Comparison of ENCODE assay signal across 7 cellular contexts in genomic region chrX:90883479-90883878, GRCh38.
"Had no signal": no experiment of that assay in that cellular context is flagged by ENCODE, and none has a peak within 500 bp of the region (broad histone marks: within the 10 kb centered on the region; RNA-seq: fewer than 3 reads in every experiment).

No MANE protein-coding gene starts in this region.

- H3K27ac ChIP-seq: GM23248 had no signal

- H3K4me3 ChIP-seq: GM23248, HAP-1, K562 had no signal

- H3K36me3 ChIP-seq: HAP-1 had no signal

- DNase-seq: GM23248, GOT3, H7, IMR-90, KG1 had no signal

- H3K9me3 ChIP-seq: HAP-1 had no signal

- H3K4me1 ChIP-seq: HAP-1 had no signal
